In the genomic region with DNA sequence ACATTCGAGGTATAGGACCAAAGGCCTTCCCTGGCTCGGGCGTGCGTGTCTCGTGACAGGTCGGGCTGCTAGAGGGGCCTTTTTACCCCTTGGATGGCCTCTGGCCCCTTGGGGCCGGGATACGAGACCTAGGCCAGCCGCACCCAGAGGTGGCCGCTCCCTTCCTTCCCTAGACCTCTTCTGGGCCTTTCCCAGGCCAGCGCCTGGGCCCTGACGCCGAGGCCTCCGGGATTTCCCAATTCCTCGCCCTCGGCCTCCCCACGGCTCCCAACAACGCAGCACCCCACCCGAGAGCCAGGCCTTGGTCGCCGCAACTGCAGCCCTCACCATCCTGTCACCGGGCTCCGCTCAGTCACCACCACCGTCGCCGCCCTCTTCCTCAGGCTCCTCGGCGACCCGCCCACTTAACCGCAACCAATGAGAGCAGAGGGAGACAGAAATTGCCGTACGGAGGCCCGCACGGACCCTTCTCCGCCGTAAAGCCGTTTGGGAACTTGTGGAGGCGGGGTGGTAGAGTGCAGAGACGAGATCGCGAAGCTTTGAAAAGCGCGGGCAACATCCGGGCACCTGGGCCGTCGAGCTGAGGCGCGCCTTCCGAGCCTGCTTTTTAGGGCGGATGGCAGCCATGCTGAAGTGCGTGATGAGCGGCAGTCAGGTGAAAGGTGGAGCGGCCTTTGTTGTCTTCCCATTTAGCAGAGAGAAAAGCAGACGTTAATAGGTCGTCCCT, we compare ENCODE assay signal across 8 cellular contexts. TPM values are rescaled to one million over a fixed set of nuclear protein-coding genes. Genes with fewer than 3 reads are reported as not detected.
A peak's percentile ranks its signal among the peaks of the same experiment; 100 is the strongest.
DNase-seq lines count a peak whose midpoint lies in the region; ATAC-seq lines count a peak whose summit lies in the region.

TSS of gene RAD9B (plus strand) at position 610 of the 727 bp plus-strand sequence. CDS start at position 617, 7 bp downstream.
TSS of gene VPS29 (minus strand) at position 390 of the 727 bp plus-strand sequence. CDS start at position 330, 60 bp downstream.

- peaks cover 24 to 29% of the 10 kb centered on the region in 2 donors for H3K4me1 Mint-ChIP-seq in effector memory CD8-positive, alpha-beta T cell (ENCODE audit: low read depth in 2 of 2)
- peaks cover 12% of the 10 kb centered on the region for H3K4me1 Mint-ChIP-seq in memory B cell

- ATAC-seq in GM21367 (IDR thresholded peaks at IDR 0.05; ENCODE audit: unreplicated experiment) (peak; percentile 91), memory B cell (ENCODE audit: low read depth) (peak; percentile 90)
- peak; percentile 93 for ATAC-seq in effector memory CD8-positive, alpha-beta T cell (replicated peaks)

- H3K9me3 Mint-ChIP-seq in effector memory CD8-positive, alpha-beta T cell = no peaks in the 10 kb centered on the region
- no peaks in the 10 kb centered on the region for H3K9me3 Mint-ChIP-seq in memory B cell

- no peaks in the 10 kb centered on the region for H3K27me3 Mint-ChIP-seq in effector memory CD8-positive, alpha-beta T cell
- H3K27me3 Mint-ChIP-seq in memory B cell = no peaks in the 10 kb centered on the region

- H3K4me3 Mint-ChIP-seq in effector memory CD8-positive, alpha-beta T cell = peak within 1 kb of the TSS; percentile 87 to 100
- H3K4me3 Mint-ChIP-seq in memory B cell = peak within 1 kb of the TSS; percentile 95

- H3K36me3 Mint-ChIP-seq in effector memory CD8-positive, alpha-beta T cell (ENCODE audit: insufficient read depth) = peaks cover 24% of the 10 kb centered on the region
- H3K36me3 Mint-ChIP-seq in memory B cell = peaks cover 2% of the 10 kb centered on the region

- peak within 1 kb of the TSS; percentile 97 to 98 for H3K27ac Mint-ChIP-seq in effector memory CD8-positive, alpha-beta T cell
- peak within 1 kb of the TSS; percentile 91 for H3K27ac Mint-ChIP-seq in memory B cell

- DNase-seq in COR-L47 (lab: John Stamatoyannopoulos, UW) = peak; percentile 98
- peak; percentile 98 for DNase-seq in HT1080 (ENCODE audit: low read depth)
- peak; percentile 99 to 100 for DNase-seq in NOMO-1 (lab: John Stamatoyannopoulos, UW; ENCODE audit: unreplicated experiment in 2 of 2)
- DNase-seq in activated CD8-positive, alpha-beta memory T cell treated with anti-CD3 and anti-CD28 coated beads for 48 hours (ENCODE audit: low read depth in 2 of 3, low spot score in 2 of 3) = peak; percentile 92 to 96 (median 94)
- DNase-seq in effector memory CD8-positive, alpha-beta T cell = peak; percentile 98 to 99 (median 98)
- peak; percentile 93 to 98 for DNase-seq in memory B cell (ENCODE audit: low spot score in 2 of 2)
- DNase-seq in stimulated activated CD8-positive, alpha-beta memory T cell treated with anti-CD3 and anti-CD28 coated beads, Interleukin-12 subunit alpha, Interleukin-12 subunit beta, amount 100 ng/mL, for 1 hour (ENCODE audit: low read depth) = peak; percentile 99

RNA-seq across cellular contexts. Expression of gene RAD9B, which starts in this region (rescaled TPM):
- total RNA-seq in HT1080 (2014; rRNA removed; shearing (Covaris generic)) = 0.23 and 0.43 TPM in 2 replicates
- 0.37 and 0.59 TPM in 2 replicates for polyA plus RNA-seq in HT1080 (2015; cell fraction: cytosol; rRNA removed)
- polyA plus RNA-seq in HT1080 (2015; cell fraction: nucleus; rRNA removed) = 0.13 and 0.14 TPM in 2 replicates

RNA-seq across cellular contexts. Expression of gene VPS29, which starts in this region (rescaled TPM):
- 44.6 and 55.6 TPM in 2 replicates for total RNA-seq in HT1080 (2014; rRNA removed; shearing (Covaris generic))
- 71.5 and 84.6 TPM in 2 replicates for polyA plus RNA-seq in HT1080 (2015; cell fraction: cytosol; rRNA removed)
- polyA plus RNA-seq in HT1080 (2015; cell fraction: nucleus; rRNA removed) = 139 and 141 TPM in 2 replicates

Comparison
In these comparisons a context has a peak if more than half of its experiments do, and no peak if none do; other contexts are left out.
1. Peak in every context shown above with its lines: DNase-seq and ATAC-seq.